9 cellular contexts compared by ENCODE assay signal in genomic region chr9:22052376-22052945, GRCh38. TPM values are rescaled to one million over a fixed set of nuclear protein-coding genes. Genes with fewer than 3 reads are reported as not detected.
DNase-seq lines count a peak whose midpoint lies in the region; ATAC-seq, FAIRE-seq and TF ChIP-seq lines count a peak whose summit lies in the region.
"Had no signal": no experiment of that assay in that cellular context is flagged by ENCODE, and none has a peak within 500 bp of the region (broad histone marks: within the 10 kb centered on the region; RNA-seq: fewer than 3 reads in every experiment).

No MANE protein-coding gene starts in this region.

- H4K20me1 ChIP-seq in H1 (replicated peaks in 1 of 2; ENCODE audit: control insufficient read depth in 1 of 2, insufficient read depth in 2 of 2, low read length in 2 of 2) = no peaks in the 10 kb centered on the region

- H2BK120ac ChIP-seq in H1 (replicated peaks; ENCODE audit: low read depth, low read length) = no peak overlapping the region

- H3K79me1 ChIP-seq in H1 (ENCODE audit: low read depth, low read length) = no peaks in the 10 kb centered on the region

- peak overlapping the region; percentile 40 for H2AFZ ChIP-seq in H1 (ENCODE audit: low read length)

- H2BK12ac ChIP-seq in H1 (ENCODE audit: low read depth, low read length) = no peak overlapping the region

- H3K9ac ChIP-seq in H1 (replicated peaks in 1 of 4; ENCODE audit: extremely low read depth in 1 of 4, low read depth in 3 of 4, low read length in 3 of 4) = no peak overlapping the region

- no peak overlapping the region for H2AK5ac ChIP-seq in H1 (ENCODE audit: low read depth, low read length)

- CTCF ChIA-PET in H1 (lab: Charles Lee; ENCODE audit: partially characterized antibody) = interaction anchor here (1.2 to 3.3 kb wide), 3 partner anchors 12 to 67 kb away, joined by 3 to 18 read pairs (median 12); no protein-coding TSS in a partner anchor

- no peak for TF ChIP-seq EP300 in H1 (IDR thresholded peaks at IDR 0.05; ENCODE audit: borderline replicate concordance in 1 of 2, low read depth in 2 of 2, low read length in 2 of 2)

- no peaks in the 10 kb centered on the region for H3K23me2 ChIP-seq in H1 (ENCODE audit: low read depth, low read length)

- no peaks in the 10 kb centered on the region for H3K9me3 ChIP-seq in H1 (ENCODE audit: insufficient read depth in 2 of 2, low read depth in 1 of 2, low read length in 1 of 2)

- no peak overlapping the region for H4K91ac ChIP-seq in H1 (replicated peaks; ENCODE audit: insufficient read length, low read length)

- FAIRE-seq in H1 (lab: Jason Lieb, UNC) = no peak

- TF ChIP-seq RAD21 in H1 (IDR thresholded peaks at IDR 0.05 in 1 of 2, conservative IDR thresholded peaks at IDR 0.05 in 1 of 2; ENCODE audit: low read depth in 2 of 2, low read length in 2 of 2) = no peak

- no peak overlapping the region for H3K18ac ChIP-seq in H1 (ENCODE audit: extremely low read depth, low read length)

- no peak overlapping the region for H2BK15ac ChIP-seq in H1 (ENCODE audit: low read length)

- POLR2A ChIA-PET in H1 (lab: Charles Lee; ENCODE audit: partially characterized antibody) = no interaction called here

- no peaks in the 10 kb centered on the region for H3K4me1 ChIP-seq in H1 (replicated peaks in 1 of 4; ENCODE audit: control insufficient read depth in 3 of 4, insufficient read depth in 4 of 4, low read length in 3 of 4)

- H3K79me2 ChIP-seq in H1 (ENCODE audit: control insufficient read depth in 1 of 2, insufficient read depth in 2 of 2, low read length in 2 of 2) = no peaks in the 10 kb centered on the region

- no peaks in the 10 kb centered on the region for H3K36me3 ChIP-seq in H1 (ENCODE audit: control insufficient read depth in 2 of 4, insufficient read depth in 4 of 4, low read length in 3 of 4)

- no peak overlapping the region for H3K4me2 ChIP-seq in H1 (ENCODE audit: insufficient read depth in 1 of 2, low read depth in 2 of 2, low read length in 2 of 2)

- no peak for TF ChIP-seq CTCF in H1 (IDR thresholded peaks at IDR 0.05; ENCODE audit: control extremely low read depth in 1 of 3, insufficient read depth in 1 of 3, low read depth in 1 of 3, low read length in 3 of 3)

- H2BK5ac ChIP-seq in H1 (ENCODE audit: low read depth, low read length) = no peak overlapping the region

- H4K5ac ChIP-seq in H1 (ENCODE audit: insufficient read length, low read depth, low read length) = no peak overlapping the region

- H3K23ac ChIP-seq in H1 (ENCODE audit: insufficient read length) = no peak overlapping the region

- 84% methylated on average over 4 of the region's 4 CpGs; no CpG with 5 or more reads in 1 of the 2 experiments for WGBS in H1 (ENCODE audit: extremely low coverage in 1 of 2, insufficient coverage in 1 of 2, insufficient read length in 1 of 2, insufficient replicate concordance in 2 of 2, low coverage in 1 of 2, low lambda C conversion rate in 2 of 2, missing lambda C conversion rate in 1 of 2), 2 experiments

- no peak overlapping the region for H3K4me3 ChIP-seq in H1 (ENCODE audit: extremely low read depth in 1 of 4, insufficient read depth in 2 of 4, low read depth in 3 of 4, low read length in 4 of 4)

- no peak overlapping the region for H3K14ac ChIP-seq in H1 (ENCODE audit: insufficient read length)

- no peak overlapping the region for H4K8ac ChIP-seq in H1 (ENCODE audit: extremely low read depth, insufficient read depth, low read length)

- H2BK20ac ChIP-seq in H1 (ENCODE audit: low read length) = no peak overlapping the region

- H3K27ac ChIP-seq in H1 (ENCODE audit: low read depth, low read length) = no peak overlapping the region

- no peak for ATAC-seq in HG03039 (IDR thresholded peaks at IDR 0.05; ENCODE audit: unreplicated experiment)

- H3K56ac ChIP-seq in H1 (replicated peaks; ENCODE audit: insufficient read length, low read depth, low read length) = no peak overlapping the region

- DNase-seq in NCI-H345 (lab: John Stamatoyannopoulos, UW) = peak; percentile 3
- no peak for DNase-seq in NCI-H345 treated with DMSO at 0.1 percent for 48 hours (lab: John Stamatoyannopoulos, UW; ENCODE audit: unreplicated experiment)
- DNase-seq in NCI-H446 treated with DMSO at 0.1 percent for 48 hours (lab: John Stamatoyannopoulos, UW) = peak; percentile 41
- DNase-seq in H1 (ENCODE audit: low read depth in 1 of 2, low spot score in 2 of 2) = no peak
- DNase-seq in stimulated activated CD4-positive, alpha-beta T cell treated with anti-CD3 and anti-CD28 coated beads, Interleukin-15, amount 100 ng/mL, for 48 hours (ENCODE audit: low read depth in 2 of 2) = peak; percentile 5 to 19
- no peak for DNase-seq in 8988T
- no peak for DNase-seq in NCI-H510A (lab: John Stamatoyannopoulos, UW)

- no peak for TF ChIP-seq POLR2A in H1 (IDR thresholded peaks at IDR 0.05; ENCODE audit: control extremely low read depth in 1 of 2, low read depth in 2 of 2, low read length in 2 of 2)

- no peaks in the 10 kb centered on the region for H3K27me3 ChIP-seq in H1 (replicated peaks in 1 of 4; ENCODE audit: control insufficient read depth in 3 of 4, extremely low read depth in 1 of 4, insufficient read depth in 3 of 4, low read length in 3 of 4)

- H3K4ac ChIP-seq in H1 (replicated peaks; ENCODE audit: insufficient read length, low read depth, low read length) = no peak overlapping the region

TF ChIP-seq in H1, 55 proteins besides CTCF, POLR2A, EP300 and RAD21:
- no peak for TF ChIP-seq JUND (IDR thresholded peaks at IDR 0.05; ENCODE audit: low read length)
- TF ChIP-seq HDAC6 (IDR thresholded peaks at IDR 0.05; ENCODE audit: low read depth, low read length) = no peak
- no peak for TF ChIP-seq SUZ12 (IDR thresholded peaks at IDR 0.05; ENCODE audit: low read length)
- no peak for TF ChIP-seq NRF1 (IDR thresholded peaks at IDR 0.05; ENCODE audit: low read depth, low read length)
- TF ChIP-seq E2F6 (IDR thresholded peaks at IDR 0.05) = no peak
- TF ChIP-seq TAF7 (optimal IDR thresholded peaks at IDR 0.05; ENCODE audit: borderline replicate concordance, low read depth, low read length) = no peak
- TF ChIP-seq BCL11A (IDR thresholded peaks at IDR 0.05; ENCODE audit: low read depth in 2 of 2, low read length in 2 of 2) = no peak
- no peak for TF ChIP-seq SP1 (IDR thresholded peaks at IDR 0.05; ENCODE audit: low read depth, low read length)
- no peak for TF ChIP-seq RNF2 (IDR thresholded peaks at IDR 0.05; ENCODE audit: borderline replicate concordance, low read depth, low read length, missing control alignments, poor library complexity, severe bottlenecking)
- TF ChIP-seq SIX5 (IDR thresholded peaks at IDR 0.05; ENCODE audit: low read depth, low read length) = no peak
- TF ChIP-seq SAP30 (IDR thresholded peaks at IDR 0.05; ENCODE audit: insufficient read depth, insufficient replicate concordance, low read length) = no peak
- TF ChIP-seq GABPA (IDR thresholded peaks at IDR 0.05; ENCODE audit: borderline replicate concordance, insufficient read depth, low read length) = no peak

RNA-seq across cellular contexts. Expression of gene CDKN2B, which starts 43.4 kb away (rescaled TPM):
- total RNA-seq in H1 (2021; fragmentation: NEBNext Ultra II Directional; extraction: Animal tissue kit (Norgen Biotek cat#: 25700)) = 0.31 and 0.88 TPM in 2 replicates
- polyA plus RNA-seq in H1 (2011; rRNA removed) = 0.11 and 0.20 TPM in 2 replicates
- 0.06 TPM for polyA plus RNA-seq in H1 (2011; cell fraction: cytosol; rRNA removed)
- polyA plus RNA-seq in H1 (2011; cell fraction: nucleus; rRNA removed) = 0.07 TPM
- polyA plus RNA-seq in H1 (2012, experiment 1 of 2) = 0.10 to 0.80 TPM (median 0.17 TPM) in 4 replicates
- polyA plus RNA-seq in H1 (2012, experiment 2 of 2) = not detected
- polyA plus RNA-seq in H1 (2013, experiment 1 of 2) = 0.10 TPM
- polyA plus RNA-seq in H1 (2013, experiment 2 of 2) = 0.15 TPM
- not detected in 2 replicates for polyA minus RNA-seq in H1 (2011; rRNA and poly(A)+ RNA removed)
- not detected for polyA minus RNA-seq in H1 (2011; cell fraction: cytosol; rRNA and poly(A)+ RNA removed)
- polyA minus RNA-seq in H1 (2011; cell fraction: nucleus; rRNA and poly(A)+ RNA removed) = 2.1 TPM

RNA-seq across cellular contexts. Expression of gene CDKN2B-AS1, which starts 57.9 kb away (rescaled TPM):
- not detected in 2 replicates for total RNA-seq in H1 (2021; fragmentation: NEBNext Ultra II Directional; extraction: Animal tissue kit (Norgen Biotek cat#: 25700))
- not detected in 2 replicates for polyA plus RNA-seq in H1 (2011; rRNA removed)
- not detected for polyA plus RNA-seq in H1 (2011; cell fraction: cytosol; rRNA removed)
- polyA plus RNA-seq in H1 (2011; cell fraction: nucleus; rRNA removed) = not detected
- not detected in 4 replicates for polyA plus RNA-seq in H1 (2012, experiment 1 of 2)
- not detected for polyA plus RNA-seq in H1 (2012, experiment 2 of 2)
- not detected for polyA plus RNA-seq in H1 (2013, experiment 1 of 2)
- polyA plus RNA-seq in H1 (2013, experiment 2 of 2) = not detected
- polyA minus RNA-seq in H1 (2011; rRNA and poly(A)+ RNA removed) = not detected in 2 replicates
- polyA minus RNA-seq in H1 (2011; cell fraction: cytosol; rRNA and poly(A)+ RNA removed) = not detected
- not detected for polyA minus RNA-seq in H1 (2011; cell fraction: nucleus; rRNA and poly(A)+ RNA removed)
- polyA plus RNA-seq: neural cell had no signal

RNA-seq across cellular contexts. Expression of gene CDKN2A, which starts 58.3 kb away (rescaled TPM):
- 0.69 and 0.73 TPM in 2 replicates for total RNA-seq in H1 (2021; fragmentation: NEBNext Ultra II Directional; extraction: Animal tissue kit (Norgen Biotek cat#: 25700))
- 0.51 and 0.91 TPM in 2 replicates for polyA plus RNA-seq in H1 (2011; rRNA removed)
- 0.52 TPM for polyA plus RNA-seq in H1 (2011; cell fraction: cytosol; rRNA removed)
- 0.50 TPM for polyA plus RNA-seq in H1 (2011; cell fraction: nucleus; rRNA removed)
- polyA plus RNA-seq in H1 (2012, experiment 1 of 2) = 0.21 to 0.46 TPM (median 0.37 TPM) in 3 of 4 replicates, not detected in the other
- polyA plus RNA-seq in H1 (2012, experiment 2 of 2) = 0.56 TPM
- polyA plus RNA-seq in H1 (2013, experiment 1 of 2) = 0.85 TPM
- polyA plus RNA-seq in H1 (2013, experiment 2 of 2) = 0.77 TPM
- polyA minus RNA-seq in H1 (2011; rRNA and poly(A)+ RNA removed) = not detected in 2 replicates
- 1.1 TPM for polyA minus RNA-seq in H1 (2011; cell fraction: cytosol; rRNA and poly(A)+ RNA removed)
- polyA minus RNA-seq in H1 (2011; cell fraction: nucleus; rRNA and poly(A)+ RNA removed) = 3.7 TPM
- polyA plus RNA-seq: neural cell had no signal

Comparison
In these comparisons a context has a peak if more than half of its experiments do, and no peak if none do; other contexts are left out.
1. DNase-seq: peak in NCI-H345 (single experiment), NCI-H446 treated with DMSO at 0.1 percent for 48 hours (single experiment) and stimulated activated CD4-positive, alpha-beta T cell treated with anti-CD3 and anti-CD28 coated beads, Interleukin-15, amount 100 ng/mL, for 48 hours (2 of 2); none in NCI-H345 treated with DMSO at 0.1 percent for 48 hours (single experiment), H1 (0 of 2), 8988T (single experiment) and NCI-H510A (single experiment).